Comparison of ENCODE assay signal across 11 cellular contexts in the genomic region with DNA sequence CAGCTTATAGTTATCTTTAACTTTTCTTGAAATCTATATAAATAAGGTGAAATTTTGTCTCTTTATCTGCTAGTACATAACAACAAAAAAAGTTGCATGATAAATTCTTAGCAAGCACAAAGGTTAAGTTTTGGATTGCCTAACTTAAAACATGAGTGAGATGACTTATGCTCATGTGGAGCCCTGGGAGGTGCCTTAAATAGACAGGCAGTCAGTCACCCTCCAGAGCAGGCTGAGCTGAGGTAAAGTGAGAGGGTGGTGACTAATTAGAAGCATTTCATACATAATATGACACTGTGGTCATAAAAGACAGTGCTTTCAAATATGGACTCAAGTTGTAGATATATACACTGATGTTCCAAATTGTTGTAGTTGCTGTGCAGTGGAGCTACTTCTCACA. TPM values are rescaled to one million over a fixed set of nuclear protein-coding genes. Genes with fewer than 3 reads are reported as not detected.
DNase-seq lines count a peak whose midpoint lies in the region; ATAC-seq, FAIRE-seq and TF ChIP-seq lines count a peak whose summit lies in the region.
"Had no signal": no experiment of that assay in that cellular context is flagged by ENCODE, and none has a peak within 500 bp of the region (broad histone marks: within the 10 kb centered on the region; RNA-seq: fewer than 3 reads in every experiment).

No MANE protein-coding gene starts in this region.

- H3K79me2 ChIP-seq in GM23248 (ENCODE audit: insufficient read depth), result no peaks in the 10 kb centered on the region
- H3K79me2 ChIP-seq in endothelial cell of umbilical vein (ENCODE audit: control insufficient read depth, insufficient read depth, low read length), result no peaks in the 10 kb centered on the region

- H3K9me3 ChIP-seq in GM23248 (ENCODE audit: low read depth) (no peaks in the 10 kb centered on the region), endothelial cell of umbilical vein (replicated peaks; ENCODE audit: control insufficient read depth, insufficient read depth, low read length) (no peaks in the 10 kb centered on the region)
- H3K9me3 ChIP-seq: ovary had no signal

- H3K9me2 ChIP-seq in GM23248 (ENCODE audit: insufficient read depth), result no peaks in the 10 kb centered on the region

- POLR2A ChIA-PET in endothelial cell of umbilical vein (lab: Charles Lee), result no interaction called here

- CTCF ChIA-PET in endothelial cell of umbilical vein (lab: Charles Lee), result interaction anchor here (1.5 to 1.6 kb wide), 2 partner anchors 24 to 35 kb away, joined by 3 to 5 read pairs; no protein-coding TSS in a partner anchor

- H3F3A ChIP-seq in GM23248 (ENCODE audit: insufficient read depth), result peaks cover 33% of the 10 kb centered on the region

- ATAC-seq in GM19035 (IDR thresholded peaks at IDR 0.05; ENCODE audit: unreplicated experiment), result no peak

- H3K27me3 ChIP-seq in GM23248 (replicated peaks; ENCODE audit: insufficient read depth) (no peaks in the 10 kb centered on the region), endothelial cell of umbilical vein (ENCODE audit: control insufficient read depth in 2 of 2, insufficient read depth in 2 of 2, low read length in 2 of 2) (no peaks in the 10 kb centered on the region)
- H3K27me3 ChIP-seq: heart right ventricle, ovary had no signal

- TF ChIP-seq CTCF in endothelial cell of umbilical vein (IDR thresholded peaks at IDR 0.05; ENCODE audit: extremely low read depth in 1 of 2, insufficient read depth in 1 of 2, low read depth in 1 of 2, low read length in 2 of 2), result no peak

- FAIRE-seq in endothelial cell of umbilical vein (lab: Jason Lieb, UNC), result no peak

- no peaks in the 10 kb centered on the region for H3K9me1 ChIP-seq in endothelial cell of umbilical vein (replicated peaks; ENCODE audit: control insufficient read depth, extremely low read depth, insufficient read depth, low read length)

- no TSS peak for BruUV-seq in endothelial cell of umbilical vein (replicated peaks; lab: Mats Ljungman, UMichigan)

- no peaks in the 10 kb centered on the region for H3K36me3 ChIP-seq in GM23248 (ENCODE audit: low read depth)
- H3K36me3 ChIP-seq in endothelial cell of umbilical vein (ENCODE audit: control insufficient read depth in 2 of 2, extremely low read depth in 1 of 2, insufficient read depth in 2 of 2, low read length in 2 of 2), result no peaks in the 10 kb centered on the region
- H3K36me3 ChIP-seq: heart right ventricle, ovary had no signal

- intact Hi-C loops in endothelial cell of umbilical vein (cut with micrococcal nuclease), result no loop called here

- peak overlapping the region; percentile 35 for H3K9ac ChIP-seq in GM23248
- H3K9ac ChIP-seq in endothelial cell of umbilical vein (replicated peaks; ENCODE audit: extremely low read depth, insufficient read depth, low read length), result no peak overlapping the region

- H4K20me1 ChIP-seq in GM23248 (ENCODE audit: insufficient read depth) (no peaks in the 10 kb centered on the region), endothelial cell of umbilical vein (replicated peaks; ENCODE audit: control insufficient read depth, extremely low read depth, insufficient read depth, low read length) (no peaks in the 10 kb centered on the region)

- TF ChIP-seq POLR2A in endothelial cell of umbilical vein (IDR thresholded peaks at IDR 0.05; ENCODE audit: low read depth, low read length), result no peak

- peak overlapping the region; percentile 17 for H3K4me2 ChIP-seq in GM23248 (ENCODE audit: unreplicated experiment)
- H3K4me2 ChIP-seq in endothelial cell of umbilical vein (ENCODE audit: insufficient read depth, low read length), result no peak overlapping the region

- H2AFZ ChIP-seq in GM23248 (peak overlapping the region; percentile 48; the same call in 1 of the 2 replicates), endothelial cell of umbilical vein (ENCODE audit: low read depth, low read length) (no peak overlapping the region)

- peaks cover 37% of the 10 kb centered on the region for H3K4me1 ChIP-seq in GM23248 (ENCODE audit: insufficient read depth)
- H3K4me1 ChIP-seq in endothelial cell of umbilical vein (ENCODE audit: control insufficient read depth, extremely low read depth, insufficient read depth, low read length), result peaks cover 16% of the 10 kb centered on the region

- H3K27ac ChIP-seq in GM23248 (peak overlapping the region; percentile 76), endothelial cell of umbilical vein (ENCODE audit: insufficient read depth, low read depth, low read length) (no peak overlapping the region)
- H3K27ac ChIP-seq: heart right ventricle, ovary had no signal

- in situ Hi-C loops in GM23248 (cut with MboI), result no loop called here

- DNase-seq in GM23248, result peak; percentile 92
- peak; percentile 48 for DNase-seq in NAMALWA (ENCODE audit: low spot score)
- peak; percentile 22 for DNase-seq in endothelial cell of umbilical vein (ENCODE audit: low read depth, low spot score)
- peak; percentile 86 for DNase-seq in renal cortical epithelial cell (ENCODE audit: low read depth)
- DNase-seq in NCI-H446 (lab: John Stamatoyannopoulos, UW), result no peak
- DNase-seq in effector CD8-positive, alpha-beta T cell (lab: John Stamatoyannopoulos, UW), result no peak
- DNase-seq: heart right ventricle, NCI-H1105, ovary, SHP77 had no signal

- dilution Hi-C loops in endothelial cell of umbilical vein (cut with MboI; ENCODE audit: extremely low pct_ligation_motif_present, low sequenced_read_pairs), result no loop called here

- no peak overlapping the region; the same call in 1 of the 2 replicates for H3K4me3 ChIP-seq in GM23248
- no peak overlapping the region for H3K4me3 ChIP-seq in endothelial cell of umbilical vein (replicated peaks in 1 of 3; ENCODE audit: insufficient read depth in 1 of 3, low read depth in 1 of 3, low read length in 3 of 3)
- H3K4me3 ChIP-seq: heart right ventricle, ovary had no signal

TF ChIP-seq in endothelial cell of umbilical vein, 7 proteins besides CTCF, POLR2A, EP300 and RAD21:
- no peak for TF ChIP-seq JUN (IDR thresholded peaks at IDR 0.05; ENCODE audit: borderline replicate concordance, insufficient read depth, insufficient read length, low read depth)
- TF ChIP-seq, protein P1, sequence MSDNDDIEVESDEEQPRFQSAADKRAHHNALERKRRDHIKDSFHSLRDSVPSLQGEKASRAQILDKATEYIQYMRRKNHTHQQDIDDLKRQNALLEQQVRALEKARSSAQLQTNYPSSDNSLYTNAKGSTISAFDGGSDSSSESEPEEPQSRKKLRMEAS (IDR thresholded peaks at IDR 0.05; ENCODE audit: insufficient read depth, insufficient read length), result no peak
- no peak for TF ChIP-seq EZH2 (IDR thresholded peaks at IDR 0.05; ENCODE audit: borderline replicate concordance, low read depth, low read length, severe bottlenecking)
- no peak for TF ChIP-seq FOS (IDR thresholded peaks at IDR 0.05; ENCODE audit: borderline replicate concordance, insufficient read depth, low read length)
- TF ChIP-seq GATA2 (IDR thresholded peaks at IDR 0.05; ENCODE audit: insufficient read depth, insufficient read length, low read depth, low read length), result no peak
- no peak for TF ChIP-seq POLR2AphosphoS5 (IDR thresholded peaks at IDR 0.05; ENCODE audit: insufficient read depth, low read depth, low read length)
- TF ChIP-seq MYC (IDR thresholded peaks at IDR 0.05; ENCODE audit: low read depth, low read length), result no peak

RNA-seq across cellular contexts. Expression of a gene that starts 14.6 kb away (rescaled TPM):
- 204 and 302 TPM in 2 replicates for total RNA-seq in GM23248 (2014; rRNA removed; shearing (Covaris generic))
- polyA plus RNA-seq in GM23248 (2016; fragmentation: Nextera tagmentation; extraction: Ambion mirVana) (82.3 and 88.5 TPM in 2 replicates), endothelial cell of umbilical vein (5.6 and 6.0 TPM in 2 replicates)
- total RNA-seq in endothelial cell of umbilical vein (8.4 and 10.5 TPM in 2 replicates), renal cortical epithelial cell (5.7 and 7.3 TPM in 2 replicates)
- polyA plus RNA-seq in endothelial cell of umbilical vein (2011; cell fraction: cytosol; rRNA removed), result 6.0 and 6.5 TPM in 2 replicates
- polyA plus RNA-seq in endothelial cell of umbilical vein (2011; cell fraction: nucleus; rRNA removed), result 4.1 and 5.7 TPM in 2 replicates
- 6.3 and 13.5 TPM in 2 replicates for polyA plus RNA-seq in endothelial cell of umbilical vein (2012)
- polyA minus RNA-seq in endothelial cell of umbilical vein, result 15.3 and 17.2 TPM in 2 replicates
- polyA minus RNA-seq in endothelial cell of umbilical vein (2011; cell fraction: cytosol; rRNA and poly(A)+ RNA removed), result not detected
- polyA minus RNA-seq in endothelial cell of umbilical vein (2011; cell fraction: nucleus; rRNA and poly(A)+ RNA removed), result 9.5 and 14.7 TPM in 2 replicates

Comparison
In these comparisons a context has a peak if more than half of its experiments do, and no peak if none do; other contexts are left out.
1. DNase-seq: peak in GM23248 (single experiment), NAMALWA (single experiment), endothelial cell of umbilical vein (single experiment) and renal cortical epithelial cell (single experiment); none in NCI-H446 (0 of 2) and effector CD8-positive, alpha-beta T cell (single experiment).
2. RNA of a gene that starts 14.6 kb away (total RNA-seq): 204 to 302 TPM in GM23248; 8.4 to 10.5 TPM in endothelial cell of umbilical vein and 5.7 to 7.3 TPM in renal cortical epithelial cell; every median in the first group is over 10 times any median in the second.